Comparison of ENCODE assay signal across 8 cellular contexts in the genomic region with DNA sequence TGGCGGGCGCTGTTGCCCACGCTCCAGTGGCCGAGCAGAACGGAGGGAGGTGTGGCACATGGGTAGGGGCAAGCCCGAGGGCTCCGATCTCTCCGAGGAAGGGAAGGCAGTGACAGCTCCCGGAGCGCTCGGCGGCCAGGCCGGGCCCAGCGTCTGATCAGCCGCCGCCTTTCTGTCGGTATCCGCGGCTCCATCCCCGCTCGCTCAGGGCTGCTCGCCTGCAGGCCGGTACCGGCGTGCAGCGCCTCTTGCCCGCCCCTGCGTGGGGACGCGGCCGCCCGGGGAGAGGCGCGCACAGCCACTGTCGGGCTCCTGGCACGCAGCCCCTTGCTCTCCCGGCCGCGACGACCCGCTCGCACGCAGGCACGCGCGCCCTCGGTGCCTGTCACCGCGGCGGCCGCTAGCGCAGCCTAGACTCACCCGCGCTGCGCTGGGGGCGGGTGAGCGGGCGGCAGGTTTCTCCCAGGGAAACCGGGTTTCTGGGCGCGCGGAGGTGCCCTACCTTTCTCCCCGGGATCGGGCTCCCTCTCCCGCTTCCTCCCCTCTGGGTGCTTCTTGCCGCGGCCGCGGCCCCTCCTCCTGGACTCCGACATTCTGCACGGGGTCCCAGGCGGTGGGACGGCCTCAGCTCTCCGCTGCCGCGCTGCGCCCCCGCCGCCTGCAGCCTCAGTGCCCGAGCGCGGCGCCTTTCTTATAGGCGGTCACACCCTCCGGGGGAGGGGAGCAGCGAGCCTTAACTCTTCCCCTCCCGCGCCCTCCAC.
DNase-seq lines count a peak whose midpoint lies in the region; ATAC-seq, FAIRE-seq and TF ChIP-seq lines count a peak whose summit lies in the region.

No MANE protein-coding gene starts in this region.

- H3K4me1 ChIP-seq in heart left ventricle, result peaks cover 0 to 30% (median 16%) of the 10 kb centered on the region in 12 donors
- H3K4me1 ChIP-seq in pancreas, result peaks cover 0 to 6% (median 5%) of the 10 kb centered on the region in 3 donors

- DNase-seq in Right ventricle myocardium inferior (ENCODE audit: missing footprints) (no peak), cardiac septum (ENCODE audit: low spot score) (no peak), heart left ventricle (no peak), pancreas (peak in 3 of 6 donors; percentile 24 to 71 (median 68)), OCI-M1 (lab: John Stamatoyannopoulos, UW) (no peak), OCI-M2 (lab: John Stamatoyannopoulos, UW; ENCODE audit: unreplicated experiment) (no peak), GOT3 (lab: John Stamatoyannopoulos, UW) (no peak)
- DNase-seq in activated CD8-positive, alpha-beta memory T cell treated with anti-CD3 and anti-CD28 coated beads for 24 hours, result peak; percentile 65

- H3K27me3 ChIP-seq in heart left ventricle, result peaks cover 0 to 47% (median 6%) of the 10 kb centered on the region in 9 donors
- no peaks in the 10 kb centered on the region for H3K27me3 ChIP-seq in pancreas

- H3K9me3 ChIP-seq in heart left ventricle (no peaks in the 10 kb centered on the region), pancreas (no peaks in the 10 kb centered on the region)

- TF ChIP-seq CTCF in heart left ventricle (IDR thresholded peaks at IDR 0.05) (peak in 1 of 12 donors; percentile 6), pancreas (IDR thresholded peaks at IDR 0.05) (no peak)

- intact Hi-C loops in Right ventricle myocardium inferior (cut with DNase I), result no loop called here
- intact Hi-C loops in cardiac septum (cut with DNase I), result no loop called here
- intact Hi-C loops in heart left ventricle (cut with DNase I), result loop anchor here in 1 of 10 donors (5.0 kb wide), 1 partner anchor 58 kb away; no protein-coding TSS in a partner anchor
- intact Hi-C loops in pancreas (cut with DNase I), result no loop called here

- H3K27ac ChIP-seq in heart left ventricle (no peak overlapping the region), pancreas (no peak overlapping the region)

- FAIRE-seq in pancreas (lab: Jason Lieb, UNC), result no peak

- ATAC-seq in Right ventricle myocardium inferior, result peak; percentile 50
- peak in 3 of 4 donors; percentile 31 to 74 (median 62) for ATAC-seq in heart left ventricle
- ATAC-seq in pancreas, result peak; percentile 58 to 77 (median 70)

- H3K36me3 ChIP-seq in heart left ventricle (no peaks in the 10 kb centered on the region), pancreas (no peaks in the 10 kb centered on the region)

- TF ChIP-seq POLR2A in heart left ventricle (IDR thresholded peaks at IDR 0.05), result no peak

- H3K4me3 ChIP-seq in heart left ventricle (peak overlapping the region; percentile 14 to 65 (median 54)), pancreas (peak overlapping the region; percentile 28 to 60 (median 38))

- WGBS in heart left ventricle, 4 donors, result 0 to 1% (median 1%) methylated on average over 29 to 88 of the region's 88 CpGs
- 2 to 7% methylated on average over 65 to 87 of the region's 88 CpGs for WGBS in pancreas, 2 donors
